ENCODE assay signal across 21 cellular contexts in genomic region chr12:119302334-119303132, GRCh38. TPM values are rescaled to one million over a fixed set of nuclear protein-coding genes. Genes with fewer than 3 reads are reported as not detected.
DNase-seq lines count a peak whose midpoint lies in the region; ATAC-seq and TF ChIP-seq lines count a peak whose summit lies in the region.
"Had no signal": no experiment of that assay in that cellular context is flagged by ENCODE, and none has a peak within 500 bp of the region (broad histone marks: within the 10 kb centered on the region; RNA-seq: fewer than 3 reads in every experiment).

No MANE protein-coding gene starts in this region.

- CTCF ChIA-PET in activated CD4-positive, alpha-beta memory T cell treated with anti-CD3 and anti-CD28 coated beads, Interleukin-2, amount 10 ng/mL, durations not matched to agents 7 days and 5 days (lab: Charles Lee): no interaction called here

- peaks cover 13% of the 10 kb centered on the region for H3K4me1 ChIP-seq in cardiac muscle cell (ENCODE audit: low read depth)
- H3K4me1 ChIP-seq: colonic mucosa, transverse colon had no signal

- H3K27ac ChIP-seq in cardiac muscle cell (peak overlapping the region; percentile 12), coronary artery (no peak overlapping the region)
- H3K27ac ChIP-seq: colonic mucosa, transverse colon had no signal

- peak overlapping the region; percentile 94 for H3K27ac Mint-ChIP-seq in glutamatergic neuron (ENCODE audit: unreplicated experiment)
- no peak overlapping the region for H3K27ac Mint-ChIP-seq in activated CD4-positive, alpha-beta memory T cell treated with anti-CD3 and anti-CD28 coated beads, Interleukin-2, amount 10 ng/mL, durations not matched to agents 7 days and 5 days
- H3K27ac Mint-ChIP-seq: CD8-positive, alpha-beta memory T cell had no signal

- no peaks in the 10 kb centered on the region for H3K27me3 ChIP-seq in cardiac muscle cell
- H3K27me3 ChIP-seq: colonic mucosa, transverse colon had no signal

- no peak overlapping the region for H3K4me3 ChIP-seq in cardiac muscle cell
- H3K4me3 ChIP-seq in coronary artery: no peak overlapping the region
- H3K4me3 ChIP-seq: colonic mucosa, transverse colon had no signal

- H3K4me1 Mint-ChIP-seq in glutamatergic neuron (ENCODE audit: low read depth, unreplicated experiment): peaks cover 25% of the 10 kb centered on the region
- no peaks in the 10 kb centered on the region for H3K4me1 Mint-ChIP-seq in activated CD4-positive, alpha-beta memory T cell treated with anti-CD3 and anti-CD28 coated beads, Interleukin-2, amount 10 ng/mL, durations not matched to agents 7 days and 5 days
- H3K4me1 Mint-ChIP-seq: CD8-positive, alpha-beta memory T cell had no signal

- intact Hi-C loops in left ventricle myocardium superior (cut with micrococcal nuclease): no loop called here

- no peak for TF ChIP-seq CTCF in cardiac muscle cell (IDR thresholded peaks at IDR 0.05; ENCODE audit: low read depth, low read length)
- no peak for TF ChIP-seq CTCF in glutamatergic neuron (IDR thresholded peaks at IDR 0.05; ENCODE audit: partially characterized antibody, unreplicated experiment)
- TF ChIP-seq CTCF in coronary artery (IDR thresholded peaks at IDR 0.05): no peak

- H3K4me3 Mint-ChIP-seq in glutamatergic neuron (ENCODE audit: unreplicated experiment): peak overlapping the region; percentile 8
- H3K4me3 Mint-ChIP-seq in activated CD4-positive, alpha-beta memory T cell treated with anti-CD3 and anti-CD28 coated beads, Interleukin-2, amount 10 ng/mL, durations not matched to agents 7 days and 5 days: no peak overlapping the region
- H3K4me3 Mint-ChIP-seq: CD8-positive, alpha-beta memory T cell had no signal

- H3K9me3 ChIP-seq in cardiac muscle cell (ENCODE audit: low read depth): no peaks in the 10 kb centered on the region
- H3K9me3 ChIP-seq: colonic mucosa, transverse colon had no signal

- no peak for ATAC-seq in left ventricle myocardium superior
- ATAC-seq in GM19463 (IDR thresholded peaks at IDR 0.05; ENCODE audit: unreplicated experiment): no peak
- no peak for ATAC-seq in HG03520 (IDR thresholded peaks at IDR 0.05; ENCODE audit: unreplicated experiment)
- ATAC-seq: HepG2, left cardiac atrium, Panc1 had no signal

- DNase-seq in cardiac muscle cell (ENCODE audit: low read depth in 1 of 2, low spot score in 1 of 2): no peak
- DNase-seq in left ventricle myocardium superior: no peak
- peak; percentile 50 for DNase-seq in SK-MEL-5 (ENCODE audit: low read depth, low spot score)
- DNase-seq in glutamatergic neuron: peak; percentile 46
- no peak for DNase-seq in coronary artery (ENCODE audit: low spot score)
- no peak for DNase-seq in activated CD4-positive, alpha-beta memory T cell treated with anti-CD3 and anti-CD28 coated beads, Interleukin-2, amount 10 ng/mL, durations not matched to agents 7 days and 5 days
- DNase-seq: activated naive CD4-positive, alpha-beta T cell; activated T-cell treated with anti-CD3 and anti-CD28 coated beads for 4 hours; CD8-positive, alpha-beta memory T cell; colonic mucosa; left cardiac atrium; midbrain; NCI-H187; NCI-H526 treated with DMSO at 0.1 percent for 48 hours; stimulated activated naive CD4-positive, alpha-beta T cell treated with Interleukin-2 at 50 U/mL for 16 hours; transverse colon had no signal

- no peaks in the 10 kb centered on the region for H3K36me3 Mint-ChIP-seq in glutamatergic neuron (ENCODE audit: unreplicated experiment)
- no peaks in the 10 kb centered on the region for H3K36me3 Mint-ChIP-seq in activated CD4-positive, alpha-beta memory T cell treated with anti-CD3 and anti-CD28 coated beads, Interleukin-2, amount 10 ng/mL, durations not matched to agents 7 days and 5 days (ENCODE audit: low read depth)

- H3K9me3 Mint-ChIP-seq in glutamatergic neuron (ENCODE audit: unreplicated experiment): peaks cover 15% of the 10 kb centered on the region
- no peaks in the 10 kb centered on the region for H3K9me3 Mint-ChIP-seq in activated CD4-positive, alpha-beta memory T cell treated with anti-CD3 and anti-CD28 coated beads, Interleukin-2, amount 10 ng/mL, durations not matched to agents 7 days and 5 days

- no peaks in the 10 kb centered on the region for H3K36me3 ChIP-seq in cardiac muscle cell
- H3K36me3 ChIP-seq: colonic mucosa, transverse colon had no signal

- peaks cover 11% of the 10 kb centered on the region for H3K27me3 Mint-ChIP-seq in glutamatergic neuron (ENCODE audit: unreplicated experiment)
- H3K27me3 Mint-ChIP-seq in activated CD4-positive, alpha-beta memory T cell treated with anti-CD3 and anti-CD28 coated beads, Interleukin-2, amount 10 ng/mL, durations not matched to agents 7 days and 5 days: no peaks in the 10 kb centered on the region

- POLR2A ChIA-PET in activated CD4-positive, alpha-beta memory T cell treated with anti-CD3 and anti-CD28 coated beads, Interleukin-2, amount 10 ng/mL, durations not matched to agents 7 days and 5 days (lab: Charles Lee): no interaction called here

- in situ Hi-C loops in SK-MEL-5 (cut with HindIII; ENCODE audit: low pct_unique_long_range_greater_than_20kb, low sequenced_read_pairs): no loop called here

RNA-seq across cellular contexts. Expression of gene CCDC60, which starts 32.0 kb away (rescaled TPM):
- 12.5 and 15.7 TPM in 2 replicates for total RNA-seq in cardiac muscle cell
- 19.1 and 28.6 TPM in 2 replicates for polyA plus RNA-seq in cardiac muscle cell
- total RNA-seq in left ventricle myocardium superior: not detected
- total RNA-seq in SK-MEL-5 (2014; rRNA removed; shearing (Covaris generic)): not detected in 2 replicates
- not detected in 2 replicates for polyA plus RNA-seq in SK-MEL-5 (2015; cell fraction: cytosol; rRNA removed)
- polyA plus RNA-seq in SK-MEL-5 (2015; cell fraction: nucleus; rRNA removed): not detected in 2 replicates
- 3.8 TPM for total RNA-seq in glutamatergic neuron (ENCODE audit: unreplicated experiment)
- total RNA-seq in activated CD4-positive, alpha-beta memory T cell treated with anti-CD3 and anti-CD28 coated beads, Interleukin-2, amount 10 ng/mL, durations not matched to agents 7 days and 5 days: not detected
- total RNA-seq: CD8-positive, alpha-beta memory T cell; frontal cortex; HepG2; left cardiac atrium had no signal
- polyA plus RNA-seq: CD8-positive, alpha-beta memory T cell; HepG2 had no signal

Comparison
In these comparisons a context has a peak if more than half of its experiments do, and no peak if none do; other contexts are left out.
1. DNase-seq: peak in SK-MEL-5 (single experiment) and glutamatergic neuron (single experiment); none in cardiac muscle cell (0 of 2), left ventricle myocardium superior (single experiment), coronary artery (single experiment) and activated CD4-positive, alpha-beta memory T cell treated with anti-CD3 and anti-CD28 coated beads, Interleukin-2, amount 10 ng/mL, durations not matched to agents 7 days and 5 days (single experiment).